In genomic region chr2:222774941-222775340, GRCh38 we compare ENCODE assay signal across 17 cellular contexts.
DNase-seq lines count a peak whose midpoint lies in the region; ATAC-seq and TF ChIP-seq lines count a peak whose summit lies in the region.
"Had no signal": no experiment of that assay in that cellular context is flagged by ENCODE, and none has a peak within 500 bp of the region (broad histone marks: within the 10 kb centered on the region; RNA-seq: fewer than 3 reads in every experiment).

No MANE protein-coding gene starts in this region.

- H3K4me3 ChIP-seq in HAP-1: no peak overlapping the region
- no peak overlapping the region for H3K4me3 ChIP-seq in mesenchymal stem cell (ENCODE audit: insufficient read depth in 1 of 2, low read depth in 1 of 2, low read length in 2 of 2)
- H3K4me3 ChIP-seq: lung, SJCRH30 had no signal

- H4K8ac ChIP-seq in mesenchymal stem cell (ENCODE audit: low read length): no peak overlapping the region

- H3K9me3 Mint-ChIP-seq in WTC11: peaks cover 9% of the 10 kb centered on the region; the same call in 1 of the 2 replicates
- H3K9me3 Mint-ChIP-seq in stimulated activated naive B cell treated with anti-CD40 and anti-IgM and Interleukin-4, amounts not matched to agents 10 μg/mL and 1 μg/mL and 100 μg/mL, for 72 hours: no peaks in the 10 kb centered on the region
- H3K9me3 Mint-ChIP-seq: activated naive CD8-positive, alpha-beta T cell treated with anti-CD3 and anti-CD28 coated beads for 36 hours; H9; natural killer cell had no signal

- DNase-seq in COLO829 (ENCODE audit: low spot score) (peak; percentile 65), HAP-1 (ENCODE audit: low spot score in 2 of 2) (peak; percentile 84 to 97), WTC11 (ENCODE audit: low spot score) (no peak), mesenchymal stem cell (peak; percentile 43)
- no peak for DNase-seq in activated naive CD4-positive, alpha-beta T cell treated with anti-CD3 and anti-CD28 coated beads, Interleukin-2, amount 50 U/mL, for 16 hours
- DNase-seq in stimulated activated naive B cell treated with anti-CD40 and anti-IgM and Interleukin-4, amounts not matched to agents 10 μg/mL and 1 μg/mL and 100 μg/mL, for 72 hours: no peak
- DNase-seq: activated naive CD8-positive, alpha-beta T cell treated with anti-CD3 and anti-CD28 coated beads for 36 hours; DND-41; H9; natural killer cell; NCI-H1105 treated with DMSO at 0.1 percent for 48 hours had no signal

- H3K4me1 Mint-ChIP-seq in WTC11: peaks cover 4% of the 10 kb centered on the region
- no peaks in the 10 kb centered on the region for H3K4me1 Mint-ChIP-seq in stimulated activated naive B cell treated with anti-CD40 and anti-IgM and Interleukin-4, amounts not matched to agents 10 μg/mL and 1 μg/mL and 100 μg/mL, for 72 hours
- H3K4me1 Mint-ChIP-seq: activated naive CD8-positive, alpha-beta T cell treated with anti-CD3 and anti-CD28 coated beads for 36 hours; B cell; IgD-negative memory B cell; natural killer cell had no signal

- no peak overlapping the region for H2BK5ac ChIP-seq in mesenchymal stem cell (ENCODE audit: low read depth, low read length, poor library complexity, severe bottlenecking)

- no peaks in the 10 kb centered on the region for H3K27me3 Mint-ChIP-seq in WTC11 (ENCODE audit: low read depth)
- H3K27me3 Mint-ChIP-seq in stimulated activated naive B cell treated with anti-CD40 and anti-IgM and Interleukin-4, amounts not matched to agents 10 μg/mL and 1 μg/mL and 100 μg/mL, for 72 hours: peaks cover under 1 to 16% of the 10 kb centered on the region in 2 donors
- H3K27me3 Mint-ChIP-seq: activated naive CD8-positive, alpha-beta T cell treated with anti-CD3 and anti-CD28 coated beads for 36 hours had no signal

- H3K36me3 ChIP-seq in HAP-1 (replicated peaks) (no peaks in the 10 kb centered on the region), mesenchymal stem cell (ENCODE audit: control insufficient read depth in 1 of 2, insufficient read depth in 2 of 2, low read depth in 1 of 2, low read length in 2 of 2) (no peaks in the 10 kb centered on the region)
- H3K36me3 ChIP-seq: SJCRH30 had no signal

- no peaks in the 10 kb centered on the region for H3K9me3 ChIP-seq in HAP-1
- no peaks in the 10 kb centered on the region for H3K9me3 ChIP-seq in mesenchymal stem cell (ENCODE audit: control insufficient read depth, low read length)

- no peak overlapping the region for H3K14ac ChIP-seq in mesenchymal stem cell (ENCODE audit: low read length in 2 of 2)

- no peak overlapping the region for H2BK12ac ChIP-seq in mesenchymal stem cell (ENCODE audit: low read length in 2 of 2)

- no peaks in the 10 kb centered on the region for H3K79me1 ChIP-seq in mesenchymal stem cell (replicated peaks; ENCODE audit: low read length, poor library complexity, severe bottlenecking)

- peak; percentile 57; the same call in 1 of the 2 replicates for ATAC-seq in WTC11
- ATAC-seq in HG02798 (IDR thresholded peaks at IDR 0.05; ENCODE audit: poor library complexity, unreplicated experiment): no peak
- ATAC-seq in stimulated activated naive B cell treated with anti-CD40 and anti-IgM and Interleukin-4, amounts not matched to agents 10 μg/mL and 1 μg/mL and 100 μg/mL, for 72 hours (replicated peaks): no peak
- ATAC-seq in HG03025 (IDR thresholded peaks at IDR 0.05; ENCODE audit: low FRiP score, unreplicated experiment): no peak
- ATAC-seq: natural killer cell had no signal

- TF ChIP-seq CTCF in WTC11 (IDR thresholded peaks at IDR 0.05): no peak

- no peak overlapping the region for H3K23ac ChIP-seq in mesenchymal stem cell (ENCODE audit: low read length in 2 of 2)

- no peak overlapping the region for H3K4me3 Mint-ChIP-seq in WTC11
- H3K4me3 Mint-ChIP-seq in stimulated activated naive B cell treated with anti-CD40 and anti-IgM and Interleukin-4, amounts not matched to agents 10 μg/mL and 1 μg/mL and 100 μg/mL, for 72 hours: no peak overlapping the region
- H3K4me3 Mint-ChIP-seq: activated naive CD8-positive, alpha-beta T cell treated with anti-CD3 and anti-CD28 coated beads for 36 hours; B cell; H9; IgD-negative memory B cell; natural killer cell had no signal

- CTCF ChIA-PET in WTC11 (lab: Charles Lee): no interaction called here

- no peak overlapping the region for H2BK15ac ChIP-seq in mesenchymal stem cell (ENCODE audit: low read depth, poor library complexity, severe bottlenecking)

- H3K18ac ChIP-seq in mesenchymal stem cell (ENCODE audit: low read depth in 1 of 2, low read length in 2 of 2): no peak overlapping the region

- no peak overlapping the region for H3K4ac ChIP-seq in mesenchymal stem cell (ENCODE audit: low read depth in 1 of 2, low read length in 2 of 2)

- H3K9ac ChIP-seq in mesenchymal stem cell (ENCODE audit: low read length): no peak overlapping the region

- no peaks in the 10 kb centered on the region; the same call in 1 of the 2 replicates for H3K27me3 ChIP-seq in HAP-1 (ENCODE audit: low read depth)
- H3K27me3 ChIP-seq in mesenchymal stem cell (ENCODE audit: control insufficient read depth in 1 of 2, insufficient read depth in 1 of 2, low read length in 2 of 2): peaks cover 0 to 4% of the 10 kb centered on the region in 2 experiments
- H3K27me3 ChIP-seq: SJCRH30 had no signal

- H3K36me3 Mint-ChIP-seq in WTC11: no peaks in the 10 kb centered on the region
- H3K36me3 Mint-ChIP-seq in stimulated activated naive B cell treated with anti-CD40 and anti-IgM and Interleukin-4, amounts not matched to agents 10 μg/mL and 1 μg/mL and 100 μg/mL, for 72 hours: no peaks in the 10 kb centered on the region
- H3K36me3 Mint-ChIP-seq: activated naive CD8-positive, alpha-beta T cell treated with anti-CD3 and anti-CD28 coated beads for 36 hours; IgD-negative memory B cell; natural killer cell had no signal

- no peak overlapping the region for H2BK120ac ChIP-seq in mesenchymal stem cell (ENCODE audit: low read depth, low read length)

- H2AFZ ChIP-seq in mesenchymal stem cell (ENCODE audit: low read depth, low read length): no peak overlapping the region

- POLR2A ChIA-PET in WTC11 (lab: Charles Lee): no interaction called here

- H2AK5ac ChIP-seq in mesenchymal stem cell (ENCODE audit: low read length, severe bottlenecking): no peak overlapping the region

- no peak overlapping the region for H4K91ac ChIP-seq in mesenchymal stem cell (ENCODE audit: low read length)

- no peak overlapping the region for H3K27ac ChIP-seq in mesenchymal stem cell (ENCODE audit: low read length, poor library complexity, severe bottlenecking)
- H3K27ac ChIP-seq: SJCRH30 had no signal

- no peak overlapping the region for H3K4me2 ChIP-seq in mesenchymal stem cell (ENCODE audit: low read length, poor library complexity, severe bottlenecking)

- H3K4me1 ChIP-seq in HAP-1 (peaks cover 19% of the 10 kb centered on the region), mesenchymal stem cell (ENCODE audit: control insufficient read depth, insufficient read depth, low read depth, low read length) (peaks cover 3% of the 10 kb centered on the region)
- H3K4me1 ChIP-seq: SJCRH30 had no signal

- in situ Hi-C loops in HAP-1 (cut with MboI; ENCODE audit: low sequenced_read_pairs): no loop called here

- no peak overlapping the region for H3K27ac Mint-ChIP-seq in WTC11
- H3K27ac Mint-ChIP-seq in stimulated activated naive B cell treated with anti-CD40 and anti-IgM and Interleukin-4, amounts not matched to agents 10 μg/mL and 1 μg/mL and 100 μg/mL, for 72 hours: no peak overlapping the region
- H3K27ac Mint-ChIP-seq: activated naive CD8-positive, alpha-beta T cell treated with anti-CD3 and anti-CD28 coated beads for 36 hours; B cell; H9; IgD-negative memory B cell; natural killer cell had no signal

TF ChIP-seq in WTC11, 78 proteins besides CTCF, POLR2A, EP300 and RAD21 (continues in another document):
- TF ChIP-seq SMAD4 (CRISPR knock-in tag; IDR thresholded peaks at IDR 0.05): no peak
- no peak for TF ChIP-seq CBFB (CRISPR knock-in tag; IDR thresholded peaks at IDR 0.05; ENCODE audit: low read depth)
- TF ChIP-seq SP1 (CRISPR knock-in tag; conservative IDR thresholded peaks at IDR 0.05): no peak
- TF ChIP-seq FOXJ3 (CRISPR knock-in tag; IDR thresholded peaks at IDR 0.05; ENCODE audit: borderline replicate concordance): no peak
- TF ChIP-seq ZNF138 (CRISPR knock-in tag; conservative IDR thresholded peaks at IDR 0.05): no peak
- TF ChIP-seq, protein P1, sequence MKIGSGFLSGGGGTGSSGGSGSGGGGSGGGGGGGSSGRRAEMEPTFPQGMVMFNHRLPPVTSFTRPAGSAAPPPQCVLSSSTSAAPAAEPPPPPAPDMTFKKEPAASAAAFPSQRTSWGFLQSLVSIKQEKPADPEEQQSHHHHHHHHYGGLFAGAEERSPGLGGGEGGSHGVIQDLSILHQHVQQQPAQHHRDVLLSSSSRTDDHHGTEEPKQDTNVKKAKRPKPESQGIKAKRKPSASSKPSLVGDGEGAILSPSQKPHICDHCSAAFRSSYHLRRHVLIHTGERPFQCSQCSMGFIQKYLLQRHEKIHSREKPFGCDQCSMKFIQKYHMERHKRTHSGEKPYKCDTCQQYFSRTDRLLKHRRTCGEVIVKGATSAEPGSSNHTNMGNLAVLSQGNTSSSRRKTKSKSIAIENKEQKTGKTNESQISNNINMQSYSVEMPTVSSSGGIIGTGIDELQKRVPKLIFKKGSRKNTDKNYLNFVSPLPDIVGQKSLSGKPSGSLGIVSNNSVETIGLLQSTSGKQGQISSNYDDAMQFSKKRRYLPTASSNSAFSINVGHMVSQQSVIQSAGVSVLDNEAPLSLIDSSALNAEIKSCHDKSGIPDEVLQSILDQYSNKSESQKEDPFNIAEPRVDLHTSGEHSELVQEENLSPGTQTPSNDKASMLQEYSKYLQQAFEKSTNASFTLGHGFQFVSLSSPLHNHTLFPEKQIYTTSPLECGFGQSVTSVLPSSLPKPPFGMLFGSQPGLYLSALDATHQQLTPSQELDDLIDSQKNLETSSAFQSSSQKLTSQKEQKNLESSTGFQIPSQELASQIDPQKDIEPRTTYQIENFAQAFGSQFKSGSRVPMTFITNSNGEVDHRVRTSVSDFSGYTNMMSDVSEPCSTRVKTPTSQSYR (CRISPR knock-in tag; IDR thresholded peaks at IDR 0.05): no peak
- TF ChIP-seq FOXK1 (CRISPR knock-in tag; IDR thresholded peaks at IDR 0.05): no peak
- no peak for TF ChIP-seq RELA (CRISPR knock-in tag; IDR thresholded peaks at IDR 0.05; ENCODE audit: borderline replicate concordance)

Comparison
In these comparisons a context has a peak if more than half of its experiments do, and no peak if none do; other contexts are left out.
1. DNase-seq: peak in COLO829 (single experiment), HAP-1 (2 of 2) and mesenchymal stem cell (single experiment); none in WTC11 (single experiment), activated naive CD4-positive, alpha-beta T cell treated with anti-CD3 and anti-CD28 coated beads, Interleukin-2, amount 50 U/mL, for 16 hours (single experiment) and stimulated activated naive B cell treated with anti-CD40 and anti-IgM and Interleukin-4, amounts not matched to agents 10 μg/mL and 1 μg/mL and 100 μg/mL, for 72 hours (single experiment).